Comparison of ENCODE assay signal across 9 cellular contexts in genomic region chr7:54719425-54719824, GRCh38.
"Had no signal": no experiment of that assay in that cellular context is flagged by ENCODE, and none has a peak within 500 bp of the region (broad histone marks: within the 10 kb centered on the region; RNA-seq: fewer than 3 reads in every experiment).

No MANE protein-coding gene starts in this region.

- H3K27ac ChIP-seq: GM23248, HL-60 had no signal

- H3K36me3 Mint-ChIP-seq: IgD-negative memory B cell had no signal

- DNase-seq: GM23248, GOT3, H9, HCEC 1CT, HFFc6 had no signal

- H3K9me3 Mint-ChIP-seq: HFFc6 had no signal

- H3K9ac ChIP-seq: GM23248 had no signal

- FAIRE-seq: H54, HepG2 had no signal

- H3K4me3 ChIP-seq: GM23248 had no signal

- H3K27ac Mint-ChIP-seq: H9, HFFc6, IgD-negative memory B cell had no signal

- H3K4me1 Mint-ChIP-seq: H9, IgD-negative memory B cell had no signal

- ATAC-seq: HepG2 had no signal

- H2AFZ ChIP-seq: GM23248 had no signal

- H3K27me3 Mint-ChIP-seq: IgD-negative memory B cell had no signal

- H3K4me3 Mint-ChIP-seq: H9, HFFc6, IgD-negative memory B cell had no signal
